Comparison of ENCODE assay signal across 1 cellular context in genomic region chr15:90154861-90155626, GRCh38.
A peak's percentile ranks its signal among the peaks of the same experiment; 100 is the strongest.
TF ChIP-seq lines count a peak whose summit lies in the region.

No MANE protein-coding gene starts in this region.

TF ChIP-seq in HEK293, 187 proteins besides CTCF, POLR2A, EP300 and RAD21 (continued from another document and continues in another):
- no peak for TF ChIP-seq ZNF280D (tag by site-specific recombination; IDR thresholded peaks at IDR 0.05)
- no peak for TF ChIP-seq ZNF292 (tag by site-specific recombination; IDR thresholded peaks at IDR 0.05; ENCODE audit: borderline replicate concordance, low read depth)
- no peak for TF ChIP-seq ZNF423 (tag by site-specific recombination; IDR thresholded peaks at IDR 0.05)
- no peak for TF ChIP-seq PRDM6 (tag by site-specific recombination; IDR thresholded peaks at IDR 0.05)
- TF ChIP-seq ZNF692 (tag by site-specific recombination; IDR thresholded peaks at IDR 0.05), result peak; percentile 87; the same call in 1 of the 2 replicates
- peak; percentile 91 for TF ChIP-seq ZBTB20 (tag by site-specific recombination; IDR thresholded peaks at IDR 0.05)
- TF ChIP-seq ZNF660 (tag by site-specific recombination; IDR thresholded peaks at IDR 0.05), result peak; percentile 89; the same call in 1 of the 2 replicates
- TF ChIP-seq KLF16 (tag by site-specific recombination; IDR thresholded peaks at IDR 0.05), result peak; percentile 28
- peak; percentile 86; the same call in 1 of the 2 replicates for TF ChIP-seq ZNF639 (tag by site-specific recombination; IDR thresholded peaks at IDR 0.05)
- peak; percentile 72 for TF ChIP-seq KLF8 (tag by site-specific recombination; IDR thresholded peaks at IDR 0.05)
- TF ChIP-seq ZBTB44 (tag by site-specific recombination; IDR thresholded peaks at IDR 0.05), result no peak
- TF ChIP-seq ZNF626 (tag by site-specific recombination; IDR thresholded peaks at IDR 0.05), result no peak
- TF ChIP-seq MEIS1 (CRISPR knock-in tag; IDR thresholded peaks at IDR 0.05; ENCODE audit: borderline replicate concordance), result no peak
- TF ChIP-seq ZNF654 (tag by site-specific recombination; IDR thresholded peaks at IDR 0.05; ENCODE audit: low read depth), result no peak
- TF ChIP-seq ZFP3 (tag by site-specific recombination; IDR thresholded peaks at IDR 0.05; ENCODE audit: low read depth), result no peak
- TF ChIP-seq ZNF148 (tag by site-specific recombination; IDR thresholded peaks at IDR 0.05; ENCODE audit: borderline replicate concordance), result no peak
- TF ChIP-seq ZNF169 (tag by site-specific recombination; IDR thresholded peaks at IDR 0.05), result no peak
- no peak for TF ChIP-seq ZNF48 (tag by site-specific recombination; IDR thresholded peaks at IDR 0.05)
- no peak for TF ChIP-seq ZNF239 (tag by site-specific recombination; IDR thresholded peaks at IDR 0.05)
- no peak for TF ChIP-seq ZNF140 (tag by site-specific recombination; IDR thresholded peaks at IDR 0.05)
- TF ChIP-seq ZBTB26 (tag by site-specific recombination; optimal IDR thresholded peaks at IDR 0.05), result no peak
- TF ChIP-seq ZNF549 (tag by site-specific recombination; IDR thresholded peaks at IDR 0.05), result no peak
- TF ChIP-seq ZNF510 (tag by site-specific recombination; IDR thresholded peaks at IDR 0.05; ENCODE audit: insufficient replicate concordance), result no peak
- TF ChIP-seq GLI2 (tag by site-specific recombination; IDR thresholded peaks at IDR 0.05; ENCODE audit: borderline replicate concordance, low read depth), result no peak; the same call in 1 of the 2 replicates
- no peak for TF ChIP-seq ZNF19 (tag by site-specific recombination; IDR thresholded peaks at IDR 0.05; ENCODE audit: low read depth)
- no peak for TF ChIP-seq ZNF791 (tag by site-specific recombination; IDR thresholded peaks at IDR 0.05)
- no peak for TF ChIP-seq PBX3 (CRISPR knock-in tag; IDR thresholded peaks at IDR 0.05)
- TF ChIP-seq ZNF221 (tag by site-specific recombination; IDR thresholded peaks at IDR 0.05; ENCODE audit: borderline replicate concordance), result no peak
- TF ChIP-seq ZNF341 (tag by site-specific recombination; IDR thresholded peaks at IDR 0.05; ENCODE audit: low read depth), result no peak
- TF ChIP-seq ZNF785 (tag by site-specific recombination; IDR thresholded peaks at IDR 0.05), result no peak
- TF ChIP-seq ZSCAN18 (tag by site-specific recombination; IDR thresholded peaks at IDR 0.05), result no peak
- 0 out of 2 replicates have a peak, but pooled peaks have one; percentile 12 for TF ChIP-seq ZNF623 (tag by site-specific recombination; IDR thresholded peaks at IDR 0.05)
- peak; percentile 74; the same call in 1 of the 2 replicates for TF ChIP-seq KLF17 (tag by site-specific recombination; IDR thresholded peaks at IDR 0.05)
- peak; percentile 88 for TF ChIP-seq SP7 (tag by site-specific recombination; IDR thresholded peaks at IDR 0.05)
- no peak for TF ChIP-seq TRIM28 (IDR thresholded peaks at IDR 0.05; ENCODE audit: borderline replicate concordance, low read length)
- peak; percentile 9; the same call in 1 of the 2 replicates for TF ChIP-seq SP2 (tag by site-specific recombination; IDR thresholded peaks at IDR 0.05)
- no peak for TF ChIP-seq ZNF114 (tag by site-specific recombination; IDR thresholded peaks at IDR 0.05)
- no peak for TF ChIP-seq KLF9 (tag by site-specific recombination; IDR thresholded peaks at IDR 0.05; ENCODE audit: low read depth)
- no peak for TF ChIP-seq ZNF157 (tag by site-specific recombination; IDR thresholded peaks at IDR 0.05)
- TF ChIP-seq PRDM1 (tag by site-specific recombination; IDR thresholded peaks at IDR 0.05), result peak; percentile 73
- TF ChIP-seq ZNF335 (tag by site-specific recombination; conservative IDR thresholded peaks at IDR 0.05), result peak; percentile 55; the same call in 1 of the 2 replicates
- no peak; the same call in 1 of the 2 replicates for TF ChIP-seq ZNF391 (tag by site-specific recombination; IDR thresholded peaks at IDR 0.05; ENCODE audit: borderline replicate concordance, low read depth)
- peak; percentile 98 for TF ChIP-seq HOXD13 (CRISPR knock-in tag; IDR thresholded peaks at IDR 0.05; ENCODE audit: borderline replicate concordance)
- no peak for TF ChIP-seq ZNF394 (tag by site-specific recombination; IDR thresholded peaks at IDR 0.05; ENCODE audit: borderline replicate concordance)
- no peak for TF ChIP-seq ZNF433 (tag by site-specific recombination; IDR thresholded peaks at IDR 0.05; ENCODE audit: low read depth)
- TF ChIP-seq ZNF560 (tag by site-specific recombination; IDR thresholded peaks at IDR 0.05; ENCODE audit: borderline replicate concordance), result no peak
- TF ChIP-seq BCL11A (tag by site-specific recombination; IDR thresholded peaks at IDR 0.05; ENCODE audit: low read depth), result peak; percentile 95
- TF ChIP-seq ZNF670 (tag by site-specific recombination; IDR thresholded peaks at IDR 0.05; ENCODE audit: low read depth), result no peak
